In the genomic region with DNA sequence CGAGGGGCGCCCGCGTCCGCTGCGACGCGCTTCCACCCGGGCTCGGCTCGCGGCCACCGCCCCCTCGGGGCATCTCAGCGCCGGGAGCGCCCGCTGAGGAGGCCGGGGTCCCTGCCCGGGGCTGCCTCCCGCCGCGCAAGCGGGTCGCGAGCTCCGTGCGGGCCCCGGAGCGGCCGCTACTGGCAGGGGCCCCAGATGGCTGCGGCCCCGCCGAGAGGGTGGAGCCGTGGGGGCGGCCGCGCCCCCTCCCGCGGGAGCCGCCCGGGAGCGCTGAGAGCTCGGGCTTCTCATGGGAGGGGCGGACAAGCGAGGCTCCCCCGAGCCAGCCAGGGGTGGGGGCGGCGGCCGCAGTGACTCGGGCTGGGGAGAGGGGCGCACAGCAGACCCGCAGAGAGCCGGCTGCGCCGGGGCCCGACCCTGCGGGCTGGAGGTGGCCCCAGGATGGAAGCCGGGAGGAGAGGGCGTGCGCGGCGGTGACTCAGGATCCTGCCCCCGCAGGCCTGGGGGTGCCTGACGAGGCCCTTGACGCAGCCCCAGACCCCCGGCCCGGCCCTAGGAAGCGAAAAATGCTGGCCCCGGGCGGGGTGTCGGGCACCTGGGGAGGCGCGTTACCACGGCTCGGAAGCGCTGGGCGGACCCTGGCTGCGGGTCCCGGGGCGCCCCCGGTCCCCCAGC, we compare ENCODE assay signal across 8 cellular contexts. TPM values are rescaled to one million over a fixed set of nuclear protein-coding genes. Genes with fewer than 3 reads are reported as not detected.
DNase-seq lines count a peak whose midpoint lies in the region; ATAC-seq lines count a peak whose summit lies in the region.

No MANE protein-coding gene starts in this region.

- H3K4me3 ChIP-seq in duodenal mucosa (ENCODE audit: low read depth in 1 of 2, low read length in 2 of 2) (peak overlapping the region; percentile 55 to 69), thymus (ENCODE audit: low read length) (peak overlapping the region; percentile 96)

- H3K9me3 ChIP-seq in duodenal mucosa (ENCODE audit: control insufficient read depth in 1 of 2, low read length in 2 of 2) (no peaks in the 10 kb centered on the region), thymus (ENCODE audit: control insufficient read depth) (no peaks in the 10 kb centered on the region)

- peaks cover 4 to 9% of the 10 kb centered on the region in 2 donors for H3K27me3 ChIP-seq in duodenal mucosa (ENCODE audit: control insufficient read depth in 1 of 2, insufficient read depth in 2 of 2, low read length in 2 of 2)
- peaks cover 13% of the 10 kb centered on the region for H3K27me3 ChIP-seq in thymus (ENCODE audit: control insufficient read depth, insufficient read depth)

- DNase-seq in NCI-H345 (lab: John Stamatoyannopoulos, UW) (peak; percentile 54), NCI-H345 treated with DMSO at 0.1 percent for 48 hours (lab: John Stamatoyannopoulos, UW; ENCODE audit: unreplicated experiment) (no peak), T-helper 22 cell (ENCODE audit: low read depth) (peak; percentile 14), mesenteric fat pad (ENCODE audit: low spot score) (peak; percentile 91), NCI-H2081 (lab: John Stamatoyannopoulos, UW) (no peak)

- peak overlapping the region; percentile 18 to 32 for H3K9ac ChIP-seq in duodenal mucosa (ENCODE audit: low read depth in 1 of 2, low read length in 2 of 2)

- peaks cover 31 to 37% of the 10 kb centered on the region in 2 donors for H3K4me1 ChIP-seq in duodenal mucosa (ENCODE audit: control insufficient read depth in 1 of 2, insufficient read depth in 2 of 2, low read length in 2 of 2)
- peaks cover 13% of the 10 kb centered on the region for H3K4me1 ChIP-seq in thymus (ENCODE audit: control insufficient read depth, insufficient read depth, low read length)

- WGBS in thymus = under 1% methylated on average over 82 of the region's 82 CpGs

- H3K36me3 ChIP-seq in duodenal mucosa (ENCODE audit: control insufficient read depth in 1 of 2, insufficient read depth in 2 of 2, low read length in 2 of 2) (no peaks in the 10 kb centered on the region), thymus (ENCODE audit: control insufficient read depth, insufficient read depth) (peaks cover 7% of the 10 kb centered on the region)

- H3K27ac ChIP-seq in duodenal mucosa (ENCODE audit: low read depth, low read length) = no peak overlapping the region
- no peak overlapping the region for H3K27ac ChIP-seq in thymus (ENCODE audit: low read depth)

- ATAC-seq in HG02970 (IDR thresholded peaks at IDR 0.05; ENCODE audit: low FRiP score, unreplicated experiment) = peak; percentile 26

RNA-seq across cellular contexts. Expression of a gene that starts 0.6 kb away (rescaled TPM):
- 15.3 TPM for total RNA-seq in mesenteric fat pad
- polyA plus RNA-seq in thymus = 10.3 TPM

RNA-seq across cellular contexts. Expression of a gene that starts 44.1 kb away (rescaled TPM):
- 16.2 TPM for total RNA-seq in mesenteric fat pad
- 11.7 TPM for polyA plus RNA-seq in thymus

Comparison
In these comparisons a context has a peak if more than half of its experiments do, and no peak if none do; other contexts are left out.
1. DNase-seq: peak in NCI-H345 (single experiment), T-helper 22 cell (single experiment) and mesenteric fat pad (single experiment); none in NCI-H345 treated with DMSO at 0.1 percent for 48 hours (single experiment) and NCI-H2081 (0 of 2).